1 cellular context compared by ENCODE assay signal in genomic region chr11:72696866-72697428, GRCh38.
A peak's percentile ranks its signal among the peaks of the same experiment; 100 is the strongest.
TF ChIP-seq lines count a peak whose summit lies in the region.

No MANE protein-coding gene starts in this region.

TF ChIP-seq in K562, 482 proteins besides CTCF, POLR2A, EP300 and RAD21:
- TF ChIP-seq SETDB1 (IDR thresholded peaks at IDR 0.05; ENCODE audit: low read length) (no peak), DMBX1 (CRISPR knock-in tag; IDR thresholded peaks at IDR 0.05; ENCODE audit: borderline replicate concordance) (no peak), CBFA2T3 (IDR thresholded peaks at IDR 0.05) (no peak), CCNT2 (IDR thresholded peaks at IDR 0.05; ENCODE audit: borderline replicate concordance, extremely low read depth, insufficient read length, low read depth, low read length) (peak; percentile 45), ZNF785 (CRISPR knock-in tag; IDR thresholded peaks at IDR 0.05) (no peak), NRF1 (conservative IDR thresholded peaks at IDR 0.05 in 1 of 2, IDR thresholded peaks at IDR 0.05 in 1 of 2) (peak; percentile 72), ZNF23 (CRISPR knock-in tag; IDR thresholded peaks at IDR 0.05) (no peak), ZNF174 (CRISPR knock-in tag; IDR thresholded peaks at IDR 0.05) (no peak), ZEB2 (IDR thresholded peaks at IDR 0.05) (no peak), ZNF140 (CRISPR knock-in tag; IDR thresholded peaks at IDR 0.05) (no peak), ZNF316 (IDR thresholded peaks at IDR 0.05) (no peak), MBD2 (IDR thresholded peaks at IDR 0.05; ENCODE audit: borderline replicate concordance, low read depth) (no peak), MTA2 (IDR thresholded peaks at IDR 0.05; ENCODE audit: low read depth) (no peak), AFF1 (IDR thresholded peaks at IDR 0.05; ENCODE audit: low read depth in 1 of 2, partially characterized antibody in 2 of 2) (no peak), ETS1 (conservative IDR thresholded peaks at IDR 0.05; ENCODE audit: control insufficient read depth, low read depth, low read length) (0 out of 2 replicates have a peak, but pooled peaks have one; percentile 10), PCBP1 (IDR thresholded peaks at IDR 0.05; ENCODE audit: low read depth, low read length, poor library complexity, severe bottlenecking) (no peak), ZNF217 (CRISPR knock-in tag; IDR thresholded peaks at IDR 0.05) (no peak), E2F6 (IDR thresholded peaks at IDR 0.05; ENCODE audit: borderline replicate concordance in 1 of 2, extremely low read depth in 1 of 2, insufficient read depth in 1 of 2, insufficient read length in 1 of 2, low read depth in 1 of 2, low read length in 1 of 2, poor library complexity in 1 of 2, severe bottlenecking in 1 of 2) (peak in 1 of 2 experiments; percentile 18), PHB2 (IDR thresholded peaks at IDR 0.05; ENCODE audit: low read depth) (no peak), ZNF408 (CRISPR knock-in tag; IDR thresholded peaks at IDR 0.05; ENCODE audit: low read depth) (no peak), POLR2G (IDR thresholded peaks at IDR 0.05; ENCODE audit: low read depth, low read length) (peak; percentile 27; the same call in 1 of the 2 replicates), SAFB (IDR thresholded peaks at IDR 0.05; ENCODE audit: borderline replicate concordance, low read depth, low read length) (no peak), NFIX (CRISPR knock-in tag; IDR thresholded peaks at IDR 0.05; ENCODE audit: low read depth) (no peak), ATF7 (IDR thresholded peaks at IDR 0.05) (no peak), ZNF224 (CRISPR knock-in tag; IDR thresholded peaks at IDR 0.05) (no peak), ATF2 (CRISPR knock-in tag; IDR thresholded peaks at IDR 0.05) (no peak), U2AF2 (optimal IDR thresholded peaks at IDR 0.05; ENCODE audit: low read depth, low read length) (no peak), KAT2B (IDR thresholded peaks at IDR 0.05; ENCODE audit: low read depth, low read length) (no peak), CREM (IDR thresholded peaks at IDR 0.05; ENCODE audit: low read depth) (0 out of 2 replicates have a peak, but pooled peaks have one; percentile 4), MCM3 (IDR thresholded peaks at IDR 0.05) (no peak), ZBTB33 (CRISPR knock-in tag; IDR thresholded peaks at IDR 0.05) (peak; percentile 95), TEAD1 (CRISPR knock-in tag; IDR thresholded peaks at IDR 0.05) (no peak), VEZF1 (CRISPR knock-in tag; IDR thresholded peaks at IDR 0.05) (peak; percentile 61), ZNF212 (CRISPR knock-in tag; IDR thresholded peaks at IDR 0.05) (no peak), CTCFL (IDR thresholded peaks at IDR 0.05; ENCODE audit: borderline replicate concordance, insufficient read depth, low read depth, low read length, poor library complexity, severe bottlenecking) (no peak), MAZ (CRISPR knock-in tag; conservative IDR thresholded peaks at IDR 0.05 in 1 of 2, IDR thresholded peaks at IDR 0.05 in 1 of 2) (peak in 1 of 2 experiments; percentile 62; a peak in 2 of 4 replicates), BRCA1 (IDR thresholded peaks at IDR 0.05) (no peak), BRCA1 (CRISPR knock-in tag; IDR thresholded peaks at IDR 0.05) (no peak), HMG20B (CRISPR knock-in tag; IDR thresholded peaks at IDR 0.05) (no peak), TGIF2 (CRISPR knock-in tag; IDR thresholded peaks at IDR 0.05) (no peak), ELK3 (CRISPR knock-in tag; IDR thresholded peaks at IDR 0.05) (no peak), ZKSCAN8 (CRISPR knock-in tag; IDR thresholded peaks at IDR 0.05) (no peak), NFYB (IDR thresholded peaks at IDR 0.05; ENCODE audit: extremely low read depth, insufficient read length) (no peak), RBFOX2 (IDR thresholded peaks at IDR 0.05; ENCODE audit: low read depth, low read length) (no peak), KAT7 (CRISPR knock-in tag; IDR thresholded peaks at IDR 0.05; ENCODE audit: borderline replicate concordance) (no peak), HMGN3 (IDR thresholded peaks at IDR 0.05; ENCODE audit: borderline replicate concordance, extremely low read depth, insufficient read length, low read depth, low read length) (peak; percentile 60), LCOR (CRISPR knock-in tag; IDR thresholded peaks at IDR 0.05) (no peak), NBN (IDR thresholded peaks at IDR 0.05; ENCODE audit: low read depth) (no peak), C11orf30 (IDR thresholded peaks at IDR 0.05; ENCODE audit: low read depth) (no peak), TRIM24 (IDR thresholded peaks at IDR 0.05) (no peak)
